In genomic region chr22:27614291-27615007, GRCh38 we compare ENCODE assay signal across 19 cellular contexts.
DNase-seq lines count a peak whose midpoint lies in the region; ATAC-seq, FAIRE-seq and TF ChIP-seq lines count a peak whose summit lies in the region.
"Had no signal": no experiment of that assay in that cellular context is flagged by ENCODE, and none has a peak within 500 bp of the region (broad histone marks: within the 10 kb centered on the region; RNA-seq: fewer than 3 reads in every experiment).

No MANE protein-coding gene starts in this region.

- peak; percentile 46 for ATAC-seq in Right ventricle myocardium superior (ENCODE audit: poor library complexity)
- ATAC-seq in Right ventricle myocardium inferior = no peak
- ATAC-seq in gastroesophageal sphincter = no peak
- ATAC-seq in pancreas = peak in 3 of 4 donors; percentile 26 to 40 (median 37)
- ATAC-seq: foreskin keratinocyte; naive thymus-derived CD4-positive, alpha-beta T cell; sciatic nerve had no signal

- no peak for TF ChIP-seq POLR2A in gastroesophageal sphincter (IDR thresholded peaks at IDR 0.05)
- TF ChIP-seq POLR2A in spleen (IDR thresholded peaks at IDR 0.05) = no peak

- peaks cover 35% of the 10 kb centered on the region for H3K27me3 ChIP-seq in gastroesophageal sphincter
- H3K27me3 ChIP-seq in pancreas = no peaks in the 10 kb centered on the region
- H3K27me3 ChIP-seq in spleen (replicated peaks in 1 of 7) = peaks cover 0 to 53% (median 32%) of the 10 kb centered on the region in 7 donors

- H3K4me3 ChIP-seq in gastroesophageal sphincter = peak overlapping the region; percentile 41 to 47
- H3K4me3 ChIP-seq in pancreas = peak overlapping the region in 1 of 4 donors; percentile 30
- H3K4me3 ChIP-seq in spleen = no peak overlapping the region

- H3K9me3 ChIP-seq in gastroesophageal sphincter (no peaks in the 10 kb centered on the region), pancreas (no peaks in the 10 kb centered on the region), spleen (no peaks in the 10 kb centered on the region)

- FAIRE-seq in pancreas (lab: Jason Lieb, UNC) = no peak
- FAIRE-seq: A204.1, H54 had no signal

- no peak for TF ChIP-seq EP300 in gastroesophageal sphincter (IDR thresholded peaks at IDR 0.05)

- H3K4me1 ChIP-seq in gastroesophageal sphincter = peaks cover 0 to 15% (median 7%) of the 10 kb centered on the region in 3 donors
- H3K4me1 ChIP-seq in pancreas = no peaks in the 10 kb centered on the region
- H3K4me1 ChIP-seq in spleen = peaks cover 0 to 9% (median 0%) of the 10 kb centered on the region in 6 donors
- H3K4me1 ChIP-seq: foreskin keratinocyte had no signal

- WGBS in gastroesophageal sphincter (ENCODE audit: low coverage in 1 of 2), 2 donors = 0% methylated on average over 5 to 13 of the region's 55 CpGs
- WGBS in pancreas, 2 donors = 12 to 15% methylated on average over 49 to 55 of the region's 55 CpGs
- WGBS in spleen, 5 donors = 17 to 24% (median 20%) methylated on average over 38 to 55 of the region's 55 CpGs

- intact Hi-C loops in Right ventricle myocardium superior (cut with DNase I) = no loop called here
- intact Hi-C loops in Right ventricle myocardium inferior (cut with DNase I) = no loop called here
- intact Hi-C loops in pancreas (cut with DNase I) = no loop called here
- intact Hi-C loops in spleen (cut with DNase I; ENCODE audit: low total_unique reads) = no loop called here

- no peak for TF ChIP-seq CTCF in gastroesophageal sphincter (IDR thresholded peaks at IDR 0.05)
- TF ChIP-seq CTCF in pancreas (IDR thresholded peaks at IDR 0.05) = no peak
- TF ChIP-seq CTCF in spleen (IDR thresholded peaks at IDR 0.05 in 8 of 11, conservative IDR thresholded peaks at IDR 0.05 in 3 of 11) = no peak
- TF ChIP-seq CTCF in GM10266 (IDR thresholded peaks at IDR 0.05; ENCODE audit: control insufficient read depth, insufficient read depth, low read depth, missing control alignments) = no peak

- DNase-seq in Right ventricle myocardium superior = no peak
- no peak for DNase-seq in Right ventricle myocardium inferior (ENCODE audit: missing footprints)
- DNase-seq in pancreas = no peak
- DNase-seq in Ammon's horn (ENCODE audit: low spot score) = no peak
- no peak for DNase-seq in NCI-H345 (lab: John Stamatoyannopoulos, UW)
- no peak for DNase-seq in spleen
- no peak for DNase-seq in GM10266 (ENCODE audit: extremely low spot score)
- DNase-seq: effector CD4-positive, alpha-beta T cell; foreskin keratinocyte; kidney glomerular epithelial cell; naive thymus-derived CD4-positive, alpha-beta T cell; NCI-H2081; SHP77; stimulated activated naive CD4-positive, alpha-beta T cell treated with Interleukin-2 at 50 U/mL for 16 hours; T1000 had no signal

- H3K36me3 ChIP-seq in gastroesophageal sphincter (no peaks in the 10 kb centered on the region), pancreas (no peaks in the 10 kb centered on the region), spleen (no peaks in the 10 kb centered on the region)

- H3K27ac ChIP-seq in gastroesophageal sphincter (peak overlapping the region in 1 of 4 donors; percentile 30), pancreas (no peak overlapping the region), spleen (no peak overlapping the region)
- H3K27ac ChIP-seq: foreskin keratinocyte had no signal

Comparison
In these comparisons a context has a peak if more than half of its experiments do, and no peak if none do; other contexts are left out.
1. ATAC-seq: peak in Right ventricle myocardium superior (single experiment) and pancreas (3 of 4); none in Right ventricle myocardium inferior (single experiment) and gastroesophageal sphincter (single experiment).
2. H3K4me3 ChIP-seq: peak in gastroesophageal sphincter (2 of 2); none in spleen (0 of 8).